22 cellular contexts compared by ENCODE assay signal in the genomic region with DNA sequence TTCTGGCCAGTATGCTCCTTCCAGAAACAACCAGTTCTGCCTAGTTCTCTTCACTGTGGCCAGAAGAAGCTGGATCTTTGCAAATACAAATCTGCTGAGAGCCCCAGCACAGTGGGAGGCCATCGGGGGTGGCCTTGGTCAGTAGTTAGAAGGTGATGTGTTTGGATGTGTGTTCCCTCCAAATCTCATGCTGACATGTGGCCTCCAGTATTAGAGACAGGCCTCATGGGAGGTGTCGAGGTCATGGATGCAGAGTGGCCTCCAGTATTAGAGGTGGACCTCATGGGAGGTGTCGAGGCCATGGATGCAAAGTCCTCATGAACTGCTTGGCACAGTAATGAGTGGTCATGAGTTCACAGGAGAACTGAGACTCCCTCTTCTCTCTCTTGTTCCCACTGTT. TPM values are rescaled to one million over a fixed set of nuclear protein-coding genes. Genes with fewer than 3 reads are reported as not detected.
DNase-seq lines count a peak whose midpoint lies in the region; TF ChIP-seq lines count a peak whose summit lies in the region.
"Had no signal": no experiment of that assay in that cellular context is flagged by ENCODE, and none has a peak within 500 bp of the region (broad histone marks: within the 10 kb centered on the region; RNA-seq: fewer than 3 reads in every experiment).

No MANE protein-coding gene starts in this region.

- DNase-seq in activated CD4-positive, alpha-beta T cell treated with anti-CD3 and anti-CD28 coated beads, Interleukin-2, amount 10 ng/mL, durations not matched to agents 24 days and 14 days: peak; percentile 22
- no peak for DNase-seq in activated CD4-positive, alpha-beta T cell treated with anti-CD3 and anti-CD28 coated beads, Interleukin-2, amount 50 U/mL, for 4 hours
- no peak for DNase-seq in epithelial cell of prostate (ENCODE audit: low read depth, low spot score)
- no peak for DNase-seq in osteocyte (ENCODE audit: extremely low spot score, unreplicated experiment)
- DNase-seq in COR-L47 (lab: John Stamatoyannopoulos, UW): no peak
- DNase-seq in NCI-H2107 treated with DMSO at 0.1 percent for 48 hours (lab: John Stamatoyannopoulos, UW; ENCODE audit: unreplicated experiment): no peak
- no peak for DNase-seq in DMS79 (lab: John Stamatoyannopoulos, UW)
- DNase-seq in activated effector memory CD4-positive, alpha-beta T cell treated with anti-CD3 and anti-CD28 coated beads, Interleukin-2, amount 50 U/mL, for 16 hours: no peak
- DNase-seq: AML-193, DMS 273 treated with DMSO at 0.1 percent for 48 hours, KBM-7, NCI-H1105 treated with DMSO at 0.1 percent for 48 hours, NCI-H1694, NCI-H2107, NCI-H2227 treated with DMSO at 0.1 percent for 48 hours, NCI-H510A treated with DMSO at 0.1 percent for 48 hours, NCI-H774, SIG-M5 had no signal

- TF ChIP-seq CTCF in osteocyte (IDR thresholded peaks at IDR 0.05): no peak

- intact Hi-C loops in activated CD4-positive, alpha-beta T cell treated with anti-CD3 and anti-CD28 coated beads, Interleukin-2, amount 10 ng/mL, durations not matched to agents 24 days and 14 days (cut with micrococcal nuclease): loop anchor here (5.0 kb wide), 1 partner anchor 833 kb away; no protein-coding TSS in a partner anchor

- H3K9me3 Mint-ChIP-seq in activated CD4-positive, alpha-beta T cell treated with anti-CD3 and anti-CD28 coated beads, Interleukin-2, amount 10 ng/mL, durations not matched to agents 24 days and 14 days: peaks cover 2% of the 10 kb centered on the region
- H3K9me3 Mint-ChIP-seq in osteocyte (ENCODE audit: unreplicated experiment): no peaks in the 10 kb centered on the region

- no peak overlapping the region for H3K4me3 Mint-ChIP-seq in activated CD4-positive, alpha-beta T cell treated with anti-CD3 and anti-CD28 coated beads, Interleukin-2, amount 10 ng/mL, durations not matched to agents 24 days and 14 days
- H3K4me3 Mint-ChIP-seq in osteocyte (ENCODE audit: unreplicated experiment): no peak overlapping the region

- peaks cover 41% of the 10 kb centered on the region for H3K27me3 Mint-ChIP-seq in activated CD4-positive, alpha-beta T cell treated with anti-CD3 and anti-CD28 coated beads, Interleukin-2, amount 10 ng/mL, durations not matched to agents 24 days and 14 days
- no peaks in the 10 kb centered on the region for H3K27me3 Mint-ChIP-seq in osteocyte (ENCODE audit: unreplicated experiment)

- H3K27ac Mint-ChIP-seq in activated CD4-positive, alpha-beta T cell treated with anti-CD3 and anti-CD28 coated beads, Interleukin-2, amount 10 ng/mL, durations not matched to agents 24 days and 14 days: no peak overlapping the region
- peak overlapping the region; percentile 18 for H3K27ac Mint-ChIP-seq in osteocyte (ENCODE audit: unreplicated experiment)

- H3K27ac ChIP-seq in epithelial cell of prostate: peak overlapping the region; percentile 62
- H3K27ac ChIP-seq: 22Rv1 had no signal

- H3K36me3 Mint-ChIP-seq in activated CD4-positive, alpha-beta T cell treated with anti-CD3 and anti-CD28 coated beads, Interleukin-2, amount 10 ng/mL, durations not matched to agents 24 days and 14 days (ENCODE audit: low read depth): peaks cover 2% of the 10 kb centered on the region
- H3K36me3 Mint-ChIP-seq in osteocyte (ENCODE audit: unreplicated experiment): peaks cover 3% of the 10 kb centered on the region

- no peaks in the 10 kb centered on the region for H3K4me1 Mint-ChIP-seq in activated CD4-positive, alpha-beta T cell treated with anti-CD3 and anti-CD28 coated beads, Interleukin-2, amount 10 ng/mL, durations not matched to agents 24 days and 14 days
- peaks cover 37% of the 10 kb centered on the region for H3K4me1 Mint-ChIP-seq in osteocyte (ENCODE audit: unreplicated experiment)

RNA-seq across cellular contexts. Expression of gene IRX2, which starts 7.6 kb away (rescaled TPM):
- not detected in 2 replicates for total RNA-seq in activated CD4-positive, alpha-beta T cell treated with anti-CD3 and anti-CD28 coated beads, Interleukin-2, amount 10 ng/mL, durations not matched to agents 24 days and 14 days
- 17.1 and 17.5 TPM in 2 replicates for total RNA-seq in osteocyte
- total RNA-seq: H4, HepG2, OCI-LY7 had no signal

Comparison
In these comparisons a context has a peak if more than half of its experiments do, and no peak if none do; other contexts are left out.
1. RNA of gene IRX2, which starts 7.6 kb away (total RNA-seq): 17.1 to 17.5 TPM in osteocyte; not detected in activated CD4-positive, alpha-beta T cell treated with anti-CD3 and anti-CD28 coated beads, Interleukin-2, amount 10 ng/mL, durations not matched to agents 24 days and 14 days; every median in the first group is over 10 times any median in the second.